16 cellular contexts compared by ENCODE assay signal in genomic region chr18:48835745-48836191, GRCh38.
A peak's percentile ranks its signal among the peaks of the same experiment; 100 is the strongest.
DNase-seq lines count a peak whose midpoint lies in the region; ATAC-seq and TF ChIP-seq lines count a peak whose summit lies in the region.
"Had no signal": no experiment of that assay in that cellular context is flagged by ENCODE, and none has a peak within 500 bp of the region (broad histone marks: within the 10 kb centered on the region; RNA-seq: fewer than 3 reads in every experiment).

No MANE protein-coding gene starts in this region.

- peak overlapping the region; percentile 26 for H3K56ac ChIP-seq in mesendoderm (ENCODE audit: low read length)
- H3K56ac ChIP-seq in H9 (ENCODE audit: insufficient read length, low read depth, low read length), result no peak overlapping the region

- H2AK5ac ChIP-seq in mesendoderm (ENCODE audit: low read length), result no peak overlapping the region
- H2AK5ac ChIP-seq in H9 (ENCODE audit: insufficient read length, low read length), result no peak overlapping the region

- no peaks in the 10 kb centered on the region for H3K79me1 ChIP-seq in mesendoderm (ENCODE audit: low read length)
- H3K79me1 ChIP-seq in H9 (ENCODE audit: insufficient read depth, low read depth, low read length, poor library complexity, severe bottlenecking), result no peaks in the 10 kb centered on the region

- H2BK5ac ChIP-seq in mesendoderm (ENCODE audit: low read length) (no peak overlapping the region), H9 (ENCODE audit: insufficient read length, low read length) (no peak overlapping the region)

- no peaks in the 10 kb centered on the region for H4K20me1 ChIP-seq in H9 (ENCODE audit: control insufficient read depth, insufficient read depth, insufficient read length)

- no peaks in the 10 kb centered on the region for H3K23me2 ChIP-seq in H9 (ENCODE audit: insufficient read length, low read depth, low read length, poor library complexity, severe bottlenecking)

- peaks cover 62% of the 10 kb centered on the region for H3K4me1 ChIP-seq in left ventricle myocardium inferior
- peaks cover 10% of the 10 kb centered on the region for H3K4me1 ChIP-seq in mesendoderm (ENCODE audit: control insufficient read depth, low read depth, low read length)
- no peaks in the 10 kb centered on the region for H3K4me1 ChIP-seq in aorta (ENCODE audit: control insufficient read depth in 1 of 2, insufficient read depth in 2 of 2, low read length in 2 of 2)
- no peaks in the 10 kb centered on the region for H3K4me1 ChIP-seq in H9 (ENCODE audit: insufficient read depth, low read length)

- H3K36me3 ChIP-seq in left ventricle myocardium inferior (no peaks in the 10 kb centered on the region), mesendoderm (ENCODE audit: control insufficient read depth, insufficient read depth, low read length) (no peaks in the 10 kb centered on the region), aorta (ENCODE audit: control insufficient read depth in 1 of 2, insufficient read depth in 2 of 2, low read length in 1 of 2) (no peaks in the 10 kb centered on the region)
- H3K36me3 ChIP-seq: adrenal gland, WERI-Rb-1 had no signal

- H3K27me3 ChIP-seq in left ventricle myocardium inferior (ENCODE audit: low read depth) (no peaks in the 10 kb centered on the region), mesendoderm (ENCODE audit: insufficient read depth, low read length, poor library complexity) (no peaks in the 10 kb centered on the region), aorta (ENCODE audit: control insufficient read depth in 1 of 2, insufficient read depth in 2 of 2, low read length in 1 of 2) (no peaks in the 10 kb centered on the region), H9 (ENCODE audit: insufficient read depth, low read length) (no peaks in the 10 kb centered on the region)
- H3K27me3 ChIP-seq: adrenal gland, right lobe of liver had no signal

- no peak overlapping the region for H2BK12ac ChIP-seq in H9 (ENCODE audit: insufficient read length, low read depth, low read length)

- POLR2A ChIA-PET in activated CD8-positive, alpha-beta T cell treated with anti-CD3 and anti-CD28 coated beads for 36 hours (lab: Charles Lee), result interaction anchor here (0.6 to 1.8 kb wide), 4 partner anchors 8 to 927 kb away, joined by 3 to 10 read pairs (median 6); no protein-coding TSS in a partner anchor
- POLR2A ChIA-PET in naive thymus-derived CD8-positive, alpha-beta T cell (lab: Charles Lee), result interaction anchor here (0.7 to 2.5 kb wide), 2 partner anchors 105 to 113 kb away, joined by 3 to 8 read pairs; no protein-coding TSS in a partner anchor

- no peak overlapping the region for H2BK120ac ChIP-seq in mesendoderm (ENCODE audit: low read depth, low read length)
- no peak overlapping the region for H2BK120ac ChIP-seq in H9 (ENCODE audit: low read depth, low read length, poor library complexity, severe bottlenecking)

- no peak overlapping the region for H2BK20ac ChIP-seq in H9 (ENCODE audit: low read depth, low read length, poor library complexity, severe bottlenecking)

- intact Hi-C loops in left ventricle myocardium superior (cut with micrococcal nuclease) (no loop called here), left ventricle myocardium inferior (cut with micrococcal nuclease) (no loop called here), aorta (cut with DNase I) (no loop called here)
- intact Hi-C loops in activated CD8-positive, alpha-beta T cell treated with anti-CD3 and anti-CD28 coated beads for 36 hours (cut with micrococcal nuclease), result loop anchor here (10.0 kb wide), 1 partner anchor 109 kb away; no protein-coding TSS in a partner anchor

- H4K91ac ChIP-seq in H9 (ENCODE audit: insufficient read length, low read depth, low read length), result no peak overlapping the region

- peak; percentile 10 for DNase-seq in left ventricle myocardium superior
- DNase-seq in left ventricle myocardium inferior, result no peak
- no peak for DNase-seq in activated CD8-positive, alpha-beta T cell treated with anti-CD3 and anti-CD28 coated beads for 36 hours
- no peak for DNase-seq in mesendoderm
- DNase-seq in aorta, result peak; percentile 30 to 33
- no peak for DNase-seq in naive thymus-derived CD8-positive, alpha-beta T cell
- no peak for DNase-seq in H9
- DNase-seq in kidney glomerular epithelial cell (lab: John Stamatoyannopoulos, UW), result no peak
- DNase-seq: effector CD8-positive, alpha-beta T cell; NCI-H1417 treated with DMSO at 0.1 percent for 48 hours; NCI-H345; T-helper 1 cell; WERI-Rb-1 had no signal

- peak overlapping the region; percentile 48 for H3K27ac Mint-ChIP-seq in activated CD8-positive, alpha-beta T cell treated with anti-CD3 and anti-CD28 coated beads for 36 hours
- peak overlapping the region in 3 of 10 donors; percentile 21 to 90 (median 89) for H3K27ac Mint-ChIP-seq in naive thymus-derived CD8-positive, alpha-beta T cell
- H3K27ac Mint-ChIP-seq in H9, result no peak overlapping the region

- no peak overlapping the region for H3K4me3 Mint-ChIP-seq in activated CD8-positive, alpha-beta T cell treated with anti-CD3 and anti-CD28 coated beads for 36 hours
- peak overlapping the region in 1 of 10 donors; percentile 45 for H3K4me3 Mint-ChIP-seq in naive thymus-derived CD8-positive, alpha-beta T cell
- H3K4me3 Mint-ChIP-seq in H9, result no peak overlapping the region

- H3K36me3 Mint-ChIP-seq in activated CD8-positive, alpha-beta T cell treated with anti-CD3 and anti-CD28 coated beads for 36 hours (ENCODE audit: low read depth), result no peaks in the 10 kb centered on the region
- H3K36me3 Mint-ChIP-seq in naive thymus-derived CD8-positive, alpha-beta T cell, result no peaks in the 10 kb centered on the region
- no peaks in the 10 kb centered on the region for H3K36me3 Mint-ChIP-seq in H9 (ENCODE audit: insufficient read depth in 1 of 3, low read depth in 3 of 3)

- H4K8ac ChIP-seq in mesendoderm (ENCODE audit: low read depth, low read length) (no peak overlapping the region), H9 (replicated peaks; ENCODE audit: insufficient read length, low read depth, low read length) (no peak overlapping the region)

- H3K27ac ChIP-seq in left ventricle myocardium inferior (replicated peaks) (no peak overlapping the region), mesendoderm (ENCODE audit: low read depth, low read length) (no peak overlapping the region), aorta (ENCODE audit: low read depth in 1 of 2, low read length in 2 of 2) (no peak overlapping the region), H9 (ENCODE audit: insufficient read length, low read depth, low read length) (no peak overlapping the region)
- H3K27ac ChIP-seq: WERI-Rb-1 had no signal

- WGBS in mesendoderm (ENCODE audit: extremely low coverage, insufficient coverage, low lambda C conversion rate), result no CpG with 5 or more reads among the region's 3 CpGs
- WGBS in aorta, 2 donors, result 96 to 100% methylated on average over 3 of the region's 3 CpGs
- WGBS in H9 (ENCODE audit: extremely low coverage, insufficient read length, low lambda C conversion rate), result no CpG with 5 or more reads among the region's 3 CpGs

- H3K18ac ChIP-seq in mesendoderm (ENCODE audit: low read length) (no peak overlapping the region), H9 (ENCODE audit: insufficient read length, low read depth, low read length) (no peak overlapping the region)

- no peak overlapping the region for H3K23ac ChIP-seq in mesendoderm (ENCODE audit: low read length)
- H3K23ac ChIP-seq in H9 (ENCODE audit: insufficient read length, low read depth, low read length), result no peak overlapping the region

- H3K4me2 ChIP-seq in mesendoderm (ENCODE audit: low read length) (no peak overlapping the region), H9 (ENCODE audit: insufficient read depth, insufficient read length, low read length) (no peak overlapping the region)

- TF ChIP-seq CTCF in left ventricle myocardium inferior (IDR thresholded peaks at IDR 0.05; ENCODE audit: borderline replicate concordance) (no peak), H9 (conservative IDR thresholded peaks at IDR 0.05) (no peak)
- no peak for TF ChIP-seq CTCF in activated CD8-positive, alpha-beta T cell treated with anti-CD3 and anti-CD28 coated beads for 36 hours (IDR thresholded peaks at IDR 0.05)

- H3K4ac ChIP-seq in mesendoderm (ENCODE audit: low read depth, low read length) (no peak overlapping the region), H9 (ENCODE audit: low read depth, low read length) (no peak overlapping the region)

- H3K9me3 ChIP-seq in left ventricle myocardium inferior (replicated peaks) (no peaks in the 10 kb centered on the region), aorta (ENCODE audit: control insufficient read depth, low read length) (no peaks in the 10 kb centered on the region), H9 (ENCODE audit: control insufficient read depth, low read depth, low read length) (no peaks in the 10 kb centered on the region)
- H3K9me3 ChIP-seq: adrenal gland, right lobe of liver had no signal

- H3K79me2 ChIP-seq in mesendoderm (ENCODE audit: control insufficient read depth, insufficient read depth, low read length), result no peaks in the 10 kb centered on the region
- no peaks in the 10 kb centered on the region for H3K79me2 ChIP-seq in H9 (ENCODE audit: insufficient read depth, low read length)

- CTCF ChIA-PET in activated CD8-positive, alpha-beta T cell treated with anti-CD3 and anti-CD28 coated beads for 36 hours (lab: Charles Lee), result interaction anchor here (0.9 to 3.1 kb wide), 2 partner anchors 8 to 22 kb away, joined by 3 to 10 read pairs; no protein-coding TSS in a partner anchor

- no peak overlapping the region for H3T11ph ChIP-seq in H9 (ENCODE audit: low read length)

- H4K5ac ChIP-seq in mesendoderm (ENCODE audit: low read length) (no peak overlapping the region), H9 (ENCODE audit: insufficient read length, low read depth, low read length) (no peak overlapping the region)

- no peak for ATAC-seq in left ventricle myocardium superior
- ATAC-seq in activated CD8-positive, alpha-beta T cell treated with anti-CD3 and anti-CD28 coated beads for 36 hours, result no peak
- no peak for ATAC-seq in aorta (ENCODE audit: low FRiP score)
- no peak for ATAC-seq in naive thymus-derived CD8-positive, alpha-beta T cell
- ATAC-seq: right lobe of liver, Right ventricle myocardium inferior had no signal

- H3K27me3 Mint-ChIP-seq in activated CD8-positive, alpha-beta T cell treated with anti-CD3 and anti-CD28 coated beads for 36 hours, result no peaks in the 10 kb centered on the region
- no peaks in the 10 kb centered on the region for H3K27me3 Mint-ChIP-seq in naive thymus-derived CD8-positive, alpha-beta T cell
- no peaks in the 10 kb centered on the region; the same call in 1 of the 2 replicates for H3K27me3 Mint-ChIP-seq in H9 (ENCODE audit: low read depth)

- H3K9me3 Mint-ChIP-seq in activated CD8-positive, alpha-beta T cell treated with anti-CD3 and anti-CD28 coated beads for 36 hours, result no peaks in the 10 kb centered on the region
- H3K9me3 Mint-ChIP-seq in naive thymus-derived CD8-positive, alpha-beta T cell, result no peaks in the 10 kb centered on the region
- H3K9me3 Mint-ChIP-seq in H9, result no peaks in the 10 kb centered on the region

- H3K4me1 Mint-ChIP-seq in activated CD8-positive, alpha-beta T cell treated with anti-CD3 and anti-CD28 coated beads for 36 hours (ENCODE audit: low read depth), result peaks cover 87% of the 10 kb centered on the region
- peaks cover 34 to 93% (median 82%) of the 10 kb centered on the region in 4 donors for H3K4me1 Mint-ChIP-seq in naive thymus-derived CD8-positive, alpha-beta T cell
- H3K4me1 Mint-ChIP-seq in H9, result peaks cover 43 to 46% of the 10 kb centered on the region in 2 experiments

- H2BK15ac ChIP-seq in mesendoderm (replicated peaks; ENCODE audit: low read depth) (no peak overlapping the region), H9 (ENCODE audit: low read depth, low read length) (no peak overlapping the region)

- no peak overlapping the region for H3K4me3 ChIP-seq in left ventricle myocardium inferior
- H3K4me3 ChIP-seq in mesendoderm (ENCODE audit: low read length), result no peak overlapping the region
- H3K4me3 ChIP-seq in aorta (ENCODE audit: low read length in 2 of 2), result no peak overlapping the region
- H3K4me3 ChIP-seq: adrenal gland, right lobe of liver had no signal

- H3K9ac ChIP-seq in mesendoderm (ENCODE audit: low read length) (no peak overlapping the region), H9 (ENCODE audit: extremely low read depth, insufficient read length, low read length) (no peak overlapping the region)

- H2AFZ ChIP-seq in H9 (ENCODE audit: low read length), result no peak overlapping the region

- H3K14ac ChIP-seq in H9 (ENCODE audit: insufficient read depth, low read length), result no peak overlapping the region; the same call in 1 of the 2 replicates

Comparison
In these comparisons a context has a peak if more than half of its experiments do, and no peak if none do; other contexts are left out.
1. DNase-seq: peak in left ventricle myocardium superior (single experiment) and aorta (2 of 2); none in left ventricle myocardium inferior (single experiment), activated CD8-positive, alpha-beta T cell treated with anti-CD3 and anti-CD28 coated beads for 36 hours (single experiment), mesendoderm (single experiment), naive thymus-derived CD8-positive, alpha-beta T cell (0 of 10), H9 (single experiment) and kidney glomerular epithelial cell (single experiment).